In the genomic region with DNA sequence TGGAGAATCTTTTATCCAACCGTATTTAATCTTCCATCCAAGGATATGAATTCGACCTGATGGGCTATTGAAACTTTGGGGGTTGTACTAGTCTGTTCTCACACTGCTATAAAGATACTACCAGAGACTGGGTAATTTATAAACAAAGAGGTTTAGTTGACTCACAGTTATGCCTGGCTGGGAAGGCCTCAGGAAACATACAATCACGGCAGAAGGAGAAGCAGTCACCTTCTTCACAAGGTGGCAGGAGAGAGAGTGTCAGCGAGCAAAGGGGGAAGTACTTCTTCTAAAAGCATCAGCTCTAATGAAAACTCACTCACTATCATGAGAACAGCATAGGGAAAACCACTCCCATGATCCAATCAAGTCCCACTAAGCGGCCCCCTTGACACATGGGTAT, we compare ENCODE assay signal across 4 cellular contexts. TPM values are rescaled to one million over a fixed set of nuclear protein-coding genes. Genes with fewer than 3 reads are reported as not detected.
"Had no signal": no experiment of that assay in that cellular context is flagged by ENCODE, and none has a peak within 500 bp of the region (broad histone marks: within the 10 kb centered on the region; RNA-seq: fewer than 3 reads in every experiment).

No MANE protein-coding gene starts in this region.

- DNase-seq: GDM1, GF-D8 had no signal

RNA-seq across cellular contexts. Expression of a gene that starts 43.8 kb away (rescaled TPM):
- total RNA-seq: G401 had no signal

RNA-seq across cellular contexts. Expression of a gene that starts 47.6 kb away (rescaled TPM):
- total RNA-seq: G401, GM12878 had no signal
